Comparison of ENCODE assay signal across 8 cellular contexts in genomic region chr10:63976538-63976937, GRCh38.
DNase-seq lines count a peak whose midpoint lies in the region; ATAC-seq, FAIRE-seq and TF ChIP-seq lines count a peak whose summit lies in the region.

No MANE protein-coding gene starts in this region.

- H3K4me1 ChIP-seq in Caco-2 (no peaks in the 10 kb centered on the region), GM12878 (ENCODE audit: control insufficient read depth, insufficient read depth, low read length) (no peaks in the 10 kb centered on the region; the same call in 1 of the 2 replicates)

- no peak overlapping the region for H3K9ac ChIP-seq in GM12878 (ENCODE audit: control insufficient read depth, insufficient read depth, low read length)

- no peak for TF ChIP-seq POLR2A in GM12878 (IDR thresholded peaks at IDR 0.05; ENCODE audit: low read depth, low read length)

- no peak overlapping the region for H3K4me3 Mint-ChIP-seq in Caco-2 (ENCODE audit: unreplicated experiment)

- no peaks in the 10 kb centered on the region for H3K79me2 ChIP-seq in GM12878 (ENCODE audit: control insufficient read depth, insufficient read depth, low read length)

- in situ Hi-C loops in GM12878 (cut with MboI) = loop anchor here (5.0 kb wide), 1 partner anchor 104 kb away; no protein-coding TSS in a partner anchor

- H3K4me2 ChIP-seq in GM12878 (ENCODE audit: control insufficient read depth, insufficient read depth) = no peak overlapping the region

- peaks cover 7% of the 10 kb centered on the region for H3K27me3 Mint-ChIP-seq in Caco-2 (ENCODE audit: insufficient read depth, unreplicated experiment)

- BruUV-seq in Caco-2 (replicated peaks; lab: Mats Ljungman, UMichigan) (no TSS peak), GM12878 (replicated peaks; lab: Mats Ljungman, UMichigan) (no TSS peak)

- FAIRE-seq in GM12878 (lab: Jason Lieb, UNC) = peak; percentile 92

- RAD21 ChIA-PET in GM12878 (lab: Charles Lee; ENCODE audit: unreplicated experiment) = interaction anchor here (1.7 kb wide), 2 partner anchors 63 to 110 kb away, joined by 8 to 10 read pairs; no protein-coding TSS in a partner anchor

- H3K27ac ChIP-seq in GM12878 (ENCODE audit: control insufficient read depth, insufficient read depth) = no peak overlapping the region

- H3K27me3 ChIP-seq in Caco-2 (replicated peaks; ENCODE audit: control insufficient read depth, insufficient read depth, low read length) (no peaks in the 10 kb centered on the region), GM12878 (replicated peaks in 1 of 2; ENCODE audit: control insufficient read depth in 2 of 2, insufficient read depth in 2 of 2, low read length in 1 of 2) (no peaks in the 10 kb centered on the region)

- H4K20me1 ChIP-seq in GM12878 (ENCODE audit: control insufficient read depth, insufficient read depth) = no peaks in the 10 kb centered on the region

- TF ChIP-seq EP300 in GM12878 (IDR thresholded peaks at IDR 0.05; ENCODE audit: borderline replicate concordance in 1 of 2, control insufficient read depth in 1 of 2, low read depth in 2 of 2, low read length in 2 of 2) = no peak

- H3K9me3 Mint-ChIP-seq in Caco-2 (ENCODE audit: unreplicated experiment) = no peaks in the 10 kb centered on the region

- no peaks in the 10 kb centered on the region for H3K36me3 ChIP-seq in Caco-2 (ENCODE audit: control insufficient read depth, insufficient read depth, low read length)
- H3K36me3 ChIP-seq in GM12878 (ENCODE audit: control insufficient read depth in 2 of 2, insufficient read depth in 2 of 2, low read length in 1 of 2) = no peaks in the 10 kb centered on the region

- H3K9me3 ChIP-seq in Caco-2 (no peaks in the 10 kb centered on the region), GM12878 (replicated peaks; ENCODE audit: control insufficient read depth, insufficient read depth, low read length) (no peaks in the 10 kb centered on the region)

- TF ChIP-seq RAD21 in GM12878 (IDR thresholded peaks at IDR 0.05; ENCODE audit: insufficient read depth, low read depth, low read length) = peak; percentile 63

- SMC1A ChIA-PET in GM12878 (lab: Charles Lee; ENCODE audit: uncharacterized antibody, unreplicated experiment) = interaction anchor here (1.0 to 1.6 kb wide), 6 partner anchors 10 to 110 kb away, joined by 3 to 11 read pairs (median 5); no protein-coding TSS in a partner anchor

- CTCF ChIA-PET in Caco-2 (lab: Charles Lee) = interaction anchor here (0.7 to 1.9 kb wide), 5 partner anchors 9 to 140 kb away, joined by 3 to 38 read pairs (median 4); no protein-coding TSS in a partner anchor
- CTCF ChIA-PET in GM12878 (lab: Yijun Ruan, JAX) = interaction anchor here (0.7 to 2.9 kb wide), 14 partner anchors 9 to 127 kb away, joined by 3 to 53 read pairs (median 6); no protein-coding TSS in a partner anchor

- H3K4me3 ChIP-seq in Caco-2 (ENCODE audit: low read depth, low read length) (no peak overlapping the region), GM12878 (no peak overlapping the region)

- TF ChIP-seq CTCF in Caco-2 (IDR thresholded peaks at IDR 0.05; ENCODE audit: insufficient read depth in 1 of 2, low read depth in 1 of 2, low read length in 1 of 2, severe bottlenecking in 1 of 2, unreplicated experiment in 1 of 2) = peak; percentile 88 to 90
- peak; percentile 57 to 77 (median 76) for TF ChIP-seq CTCF in GM12878 (IDR thresholded peaks at IDR 0.05 in 2 of 3, conservative IDR thresholded peaks at IDR 0.05 in 1 of 3; ENCODE audit: control insufficient read depth in 2 of 3, extremely low read depth in 1 of 3, insufficient read depth in 1 of 3, low read depth in 3 of 3, low read length in 3 of 3)

- ATAC-seq in GM18867 (IDR thresholded peaks at IDR 0.05; ENCODE audit: unreplicated experiment) (peak; percentile 98), HG02943 (IDR thresholded peaks at IDR 0.05; ENCODE audit: low read depth, unreplicated experiment) (peak; percentile 88), GM12878 (peak; percentile 99), left lobe of liver (peak; percentile 91)

- H3K4me1 Mint-ChIP-seq in Caco-2 (ENCODE audit: low read depth, unreplicated experiment) = peaks cover 7% of the 10 kb centered on the region

- 2% methylated on average over 5 of the region's 5 CpGs for WGBS in GM12878 (ENCODE audit: insufficient coverage, insufficient replicate concordance, low lambda C conversion rate, missing lambda C conversion rate)

- intact Hi-C loops in Caco-2 (cut with micrococcal nuclease; ENCODE audit: unreplicated experiment) (loop anchor here (1.0 kb wide), 3 partner anchors 41 to 110 kb away; no protein-coding TSS in a partner anchor), GM12878 (cut with micrococcal nuclease; ENCODE audit: unreplicated experiment) (loop anchor here (1.0 to 5.0 kb wide), 2 partner anchors 41 to 79 kb away; no protein-coding TSS in a partner anchor)

- H3K36me3 Mint-ChIP-seq in Caco-2 (ENCODE audit: insufficient read depth, unreplicated experiment) = no peaks in the 10 kb centered on the region

- no peak overlapping the region for H3K27ac Mint-ChIP-seq in Caco-2 (ENCODE audit: unreplicated experiment)

- H2AFZ ChIP-seq in GM12878 (ENCODE audit: control insufficient read depth, low read depth, low read length) = no peak overlapping the region

- DNase-seq in Caco-2 = peak; percentile 67 to 74
- DNase-seq in NCI-H69 (lab: John Stamatoyannopoulos, UW) = peak; percentile 35
- no peak for DNase-seq in GM12878 (ENCODE audit: low read depth, low spot score)
- no peak for DNase-seq in left lobe of liver (ENCODE audit: low spot score)
- DNase-seq in superior temporal gyrus (ENCODE audit: extremely low spot score) = peak; percentile 43
- no peak for DNase-seq in NCI-H2227 treated with DMSO at 0.1 percent for 48 hours (lab: John Stamatoyannopoulos, UW)

- POLR2A ChIA-PET in Caco-2 (lab: Charles Lee) = no interaction called here
- POLR2A ChIA-PET in GM12878 (lab: Charles Lee) = no interaction called here

TF ChIP-seq in GM12878, 131 proteins besides CTCF, POLR2A, EP300 and RAD21 (continues in another document):
- TF ChIP-seq EGR1 (IDR thresholded peaks at IDR 0.05; ENCODE audit: borderline replicate concordance in 1 of 2, low read depth in 2 of 2, low read length in 2 of 2) (peak in 1 of 2 experiments; percentile 61; a peak in 1 of 3 replicates), BHLHE40 (IDR thresholded peaks at IDR 0.05; ENCODE audit: borderline replicate concordance in 1 of 2, low read depth in 2 of 2, low read length in 1 of 2) (no peak), PKNOX1 (IDR thresholded peaks at IDR 0.05) (no peak), CUX1 (IDR thresholded peaks at IDR 0.05; ENCODE audit: insufficient replicate concordance, low read depth, low read length) (no peak), STAT1 (conservative IDR thresholded peaks at IDR 0.05) (no peak), BCL11A (IDR thresholded peaks at IDR 0.05; ENCODE audit: low read depth, low read length) (no peak), SMC3 (IDR thresholded peaks at IDR 0.05; ENCODE audit: borderline replicate concordance, low read length) (peak; percentile 43; the same call in 1 of the 2 replicates), ZNF217 (IDR thresholded peaks at IDR 0.05) (no peak), MYC (IDR thresholded peaks at IDR 0.05; ENCODE audit: insufficient read depth, insufficient read length, insufficient replicate concordance, low read length, severe bottlenecking) (no peak)

Comparison
In these comparisons a context has a peak if more than half of its experiments do, and no peak if none do; other contexts are left out.
1. DNase-seq: peak in Caco-2 (2 of 2), NCI-H69 (single experiment) and superior temporal gyrus (single experiment); none in GM12878 (single experiment), left lobe of liver (single experiment) and NCI-H2227 treated with DMSO at 0.1 percent for 48 hours (single experiment).
2. Peak in every context shown above with its lines, with median percentiles within 50 percentile points of each other: ATAC-seq.